Comparison of ENCODE assay signal across 33 cellular contexts in the genomic region with DNA sequence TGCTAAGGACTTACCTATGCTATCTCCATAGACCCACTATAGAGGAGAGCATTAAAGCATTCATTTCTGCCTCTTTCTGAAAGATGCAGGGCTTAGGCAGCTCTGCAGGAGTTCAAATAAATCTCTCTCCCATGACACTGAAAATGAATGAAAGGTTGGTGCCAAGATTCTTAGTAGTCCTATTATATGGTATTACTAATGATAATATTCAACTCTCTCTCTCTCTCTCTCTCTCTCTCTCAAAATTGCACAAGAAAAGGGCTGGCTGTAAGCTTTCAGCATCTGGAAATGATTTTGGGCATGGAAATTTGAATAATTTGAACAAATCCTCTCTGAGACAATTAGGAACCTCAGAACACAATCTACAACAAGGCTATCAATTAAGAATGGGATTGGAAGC.
DNase-seq lines count a peak whose midpoint lies in the region; ATAC-seq and TF ChIP-seq lines count a peak whose summit lies in the region.
"Had no signal": no experiment of that assay in that cellular context is flagged by ENCODE, and none has a peak within 500 bp of the region (broad histone marks: within the 10 kb centered on the region; RNA-seq: fewer than 3 reads in every experiment).

No MANE protein-coding gene starts in this region.

- POLR2A ChIA-PET in A673 (lab: Charles Lee; ENCODE audit: low non-redundant PET) (interaction anchor here (0.7 kb wide), 1 partner anchor 589 kb away, joined by 10 read pairs; no protein-coding TSS in a partner anchor), BJ (lab: Charles Lee) (no interaction called here)

- H3K4me1 ChIP-seq in A673 (ENCODE audit: insufficient read depth, low read length, poor library complexity, severe bottlenecking) (peaks cover 21% of the 10 kb centered on the region), endodermal cell (ENCODE audit: control insufficient read depth, insufficient read depth, low read length) (no peaks in the 10 kb centered on the region)
- H3K4me1 ChIP-seq: esophagus squamous epithelium, heart right ventricle, psoas muscle, stomach had no signal

- H3K27me3 Mint-ChIP-seq in endodermal cell (ENCODE audit: insufficient read depth): no peaks in the 10 kb centered on the region
- H3K27me3 Mint-ChIP-seq: activated B cell treated with CpG ODN at 0.5 μM for 24 hours had no signal

- CTCF ChIA-PET in A673 (lab: Charles Lee) (interaction anchor here (0.9 kb wide), 1 partner anchor 92 kb away, joined by 4 read pairs; no protein-coding TSS in a partner anchor), BJ (lab: Yijun Ruan, JAX) (interaction anchor here (1.2 kb wide), 1 partner anchor 92 kb away, joined by 3 read pairs; no protein-coding TSS in a partner anchor)

- no peaks in the 10 kb centered on the region for H3K9me3 Mint-ChIP-seq in endodermal cell

- ATAC-seq in GM19035 (IDR thresholded peaks at IDR 0.05; ENCODE audit: unreplicated experiment): no peak
- ATAC-seq: HepG2, natural killer cell, PC-3, psoas muscle had no signal

- no peak overlapping the region for H3K4me3 Mint-ChIP-seq in endodermal cell
- H3K4me3 Mint-ChIP-seq: activated B cell treated with CpG ODN at 0.5 μM for 24 hours; activated naive CD4-positive, alpha-beta T cell treated with anti-CD3 and anti-CD28 coated beads for 36 hours; activated T-helper 1 cell treated with anti-CD3 and anti-CD28 coated beads, Interleukin-12 subunit alpha, Interleukin-12 subunit beta, Interleukin-2, Interleukin-4 antibody, amounts not matched to agents 30 ng/mL and 10 ng/mL and 1 ng/mL, durations not matched to agents 14 hours and 24 hours and 36 hours; natural killer cell had no signal

- H3K27me3 ChIP-seq in A673 (replicated peaks; ENCODE audit: insufficient read depth, low read depth, low read length, poor library complexity) (no peaks in the 10 kb centered on the region), BJ (ENCODE audit: control insufficient read depth, insufficient read depth, low read length) (no peaks in the 10 kb centered on the region), endodermal cell (ENCODE audit: control insufficient read depth, insufficient read depth, low read length, poor library complexity, severe bottlenecking) (no peaks in the 10 kb centered on the region)
- H3K27me3 ChIP-seq: cardiac muscle cell, esophagus squamous epithelium, heart right ventricle, stomach, tibial nerve had no signal

- TF ChIP-seq CTCF in A673 (conservative IDR thresholded peaks at IDR 0.05; ENCODE audit: low read depth, low read length): no peak
- no peak for TF ChIP-seq CTCF in BJ (IDR thresholded peaks at IDR 0.05; ENCODE audit: insufficient read depth, low read depth, low read length)
- TF ChIP-seq CTCF in astrocyte of the spinal cord (IDR thresholded peaks at IDR 0.05; ENCODE audit: low read depth, low read length): no peak
- no peak for TF ChIP-seq CTCF in foreskin fibroblast (IDR thresholded peaks at IDR 0.05; ENCODE audit: low read depth, low read length)
- no peak for TF ChIP-seq CTCF in endodermal cell (conservative IDR thresholded peaks at IDR 0.05)

- H3K36me3 ChIP-seq in A673 (ENCODE audit: insufficient read depth, low read length, poor library complexity, severe bottlenecking) (no peaks in the 10 kb centered on the region), BJ (ENCODE audit: control insufficient read depth, insufficient read depth, low read length) (no peaks in the 10 kb centered on the region), endodermal cell (ENCODE audit: control insufficient read depth, insufficient read depth, low read length) (no peaks in the 10 kb centered on the region)
- H3K36me3 ChIP-seq: cardiac muscle cell, esophagus squamous epithelium, heart right ventricle, stomach, tibial nerve had no signal

- no peak overlapping the region for H3K27ac ChIP-seq in A673 (ENCODE audit: low read depth, low read length, poor library complexity, severe bottlenecking)
- H3K27ac ChIP-seq in endodermal cell (ENCODE audit: low read depth, low read length): no peak overlapping the region
- H3K27ac ChIP-seq: cardiac muscle cell, esophagus squamous epithelium, heart right ventricle, psoas muscle, stomach had no signal

- H3K4me1 Mint-ChIP-seq in endodermal cell: peaks cover 3% of the 10 kb centered on the region
- H3K4me1 Mint-ChIP-seq: activated B cell treated with CpG ODN at 0.5 μM for 24 hours, natural killer cell had no signal

- peak; percentile 93 for DNase-seq in A673 (ENCODE audit: low spot score)
- peak; percentile 14 for DNase-seq in BJ (ENCODE audit: low read depth)
- DNase-seq in astrocyte of the spinal cord (ENCODE audit: low read depth, low spot score): peak; percentile 26
- peak; percentile 26 to 72 for DNase-seq in foreskin fibroblast
- no peak for DNase-seq in endodermal cell
- DNase-seq in stimulated activated CD4-positive, alpha-beta T cell treated with anti-CD3 and anti-CD28 coated beads, Interleukin-15, amount 100 ng/mL, for 24 hours: no peak
- no peak for DNase-seq in globus pallidus (ENCODE audit: low spot score)
- DNase-seq: activated B cell treated with CpG ODN at 0.5 μM for 24 hours; activated CD4-positive, alpha-beta T cell treated with anti-CD3 and anti-CD28 coated beads, Interleukin-2, amount 50 U/mL, for 1 hour; activated naive CD4-positive, alpha-beta T cell treated with anti-CD3 and anti-CD28 coated beads for 36 hours; amniotic stem cell; cortex of kidney; esophagus squamous epithelium; GOT3; heart right ventricle; Karpas-422; kidney glomerular epithelial cell; natural killer cell; NCI-H1436; NCI-H2107; occipital lobe; PC-3; psoas muscle; small intestine; stimulated activated CD4-positive, alpha-beta T cell treated with anti-CD3 and anti-CD28 coated beads, Interleukin-1b, Interleukin-23, amount 100 ng/mL, for 48 hours; stomach; SW 1271 had no signal

- H3K4me3 ChIP-seq in A673 (ENCODE audit: low read depth, low read length, poor library complexity, severe bottlenecking) (no peak overlapping the region), BJ (ENCODE audit: low read depth, low read length) (no peak overlapping the region), astrocyte of the spinal cord (ENCODE audit: low read depth, low read length) (no peak overlapping the region), foreskin fibroblast (ENCODE audit: low read depth in 1 of 2, low read length in 2 of 2) (no peak overlapping the region), endodermal cell (ENCODE audit: low read length) (no peak overlapping the region)
- H3K4me3 ChIP-seq: cardiac muscle cell, esophagus squamous epithelium, heart right ventricle, lung, psoas muscle, stomach, tibial nerve had no signal

- no TSS peak for BruUV-seq in A673 (replicated peaks; lab: Mats Ljungman, UMichigan)

- in situ Hi-C loops in astrocyte of the spinal cord (cut with HindIII; ENCODE audit: low sequenced_read_pairs): no loop called here

- H3K36me3 Mint-ChIP-seq in endodermal cell (ENCODE audit: low read depth): no peaks in the 10 kb centered on the region
- H3K36me3 Mint-ChIP-seq: natural killer cell had no signal

- intact Hi-C loops in A673 (cut with micrococcal nuclease; ENCODE audit: unreplicated experiment): no loop called here

- H3K9me3 ChIP-seq in A673 (ENCODE audit: low read depth, low read length, poor library complexity, severe bottlenecking) (no peaks in the 10 kb centered on the region), endodermal cell (ENCODE audit: control insufficient read depth, low read length) (no peaks in the 10 kb centered on the region)
- H3K9me3 ChIP-seq: esophagus squamous epithelium, psoas muscle, stomach had no signal

- H3K9ac ChIP-seq in endodermal cell (ENCODE audit: extremely low read depth, low read length, poor library complexity, severe bottlenecking): no peak overlapping the region

- H3K27ac Mint-ChIP-seq in endodermal cell: no peak overlapping the region
- H3K27ac Mint-ChIP-seq: activated B cell treated with CpG ODN at 0.5 μM for 24 hours; activated naive CD4-positive, alpha-beta T cell treated with anti-CD3 and anti-CD28 coated beads for 36 hours; activated T-helper 1 cell treated with anti-CD3 and anti-CD28 coated beads, Interleukin-12 subunit alpha, Interleukin-12 subunit beta, Interleukin-2, Interleukin-4 antibody, amounts not matched to agents 30 ng/mL and 10 ng/mL and 1 ng/mL, durations not matched to agents 14 hours and 24 hours and 36 hours; natural killer cell had no signal

Comparison
In these comparisons a context has a peak if more than half of its experiments do, and no peak if none do; other contexts are left out.
1. DNase-seq: peak in A673 (single experiment), BJ (single experiment), astrocyte of the spinal cord (single experiment) and foreskin fibroblast (2 of 2); none in endodermal cell (single experiment), stimulated activated CD4-positive, alpha-beta T cell treated with anti-CD3 and anti-CD28 coated beads, Interleukin-15, amount 100 ng/mL, for 24 hours (single experiment) and globus pallidus (single experiment).